1 cellular context compared by ENCODE assay signal in the genomic region with DNA sequence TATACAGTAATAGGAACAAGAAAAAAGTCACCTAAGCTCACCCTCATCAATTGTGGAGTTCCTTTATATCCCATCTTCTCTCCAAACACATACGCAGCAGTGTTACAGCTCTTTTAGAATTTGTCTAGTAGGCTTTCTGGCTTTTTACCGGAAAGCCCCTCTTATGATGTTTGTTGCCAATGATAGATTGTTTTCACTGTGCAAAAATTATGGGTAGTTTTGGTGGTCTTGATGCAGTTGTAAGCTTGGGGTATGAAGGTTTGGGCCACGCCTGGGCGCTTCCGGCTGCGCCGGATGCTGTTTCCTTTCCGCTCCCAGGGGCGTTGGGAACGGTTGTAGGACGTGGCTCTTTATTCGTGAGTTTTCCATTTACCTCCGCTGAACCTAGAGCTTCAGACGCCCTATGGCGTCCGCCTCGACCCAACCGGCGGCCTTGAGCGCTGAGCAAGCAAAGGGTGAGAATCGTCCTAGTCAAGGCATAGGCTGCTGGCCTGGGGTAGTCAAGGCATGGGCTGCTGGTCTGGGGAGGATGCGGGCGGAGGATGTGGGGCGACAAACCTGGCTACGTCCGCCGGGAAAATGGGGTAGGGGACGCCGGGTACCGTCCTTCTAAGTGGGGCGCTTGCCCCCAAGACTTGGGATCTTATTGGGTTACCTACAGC.
TF ChIP-seq lines count a peak whose summit lies in the region.

Gene C12orf57 (plus strand): TSS at position 304 of the 662 bp plus-strand sequence. CDS start 100 bp downstream, at position 404.
Gene RNU7-1 (plus strand): TSS at position 98 of the 662 bp plus-strand sequence.

TF ChIP-seq in HepG2, 621 proteins besides CTCF, POLR2A, EP300 and RAD21 (continued from another document and continues in another):
- no peak for TF ChIP-seq ZNF687 (CRISPR knock-in tag; IDR thresholded peaks at IDR 0.05)
- 0 out of 2 replicates have a peak, but pooled peaks have one; percentile 38 for TF ChIP-seq ZNF260 (CRISPR knock-in tag; IDR thresholded peaks at IDR 0.05; ENCODE audit: borderline replicate concordance, low read depth)
- peak; percentile 69; the same call in 1 of the 2 replicates for TF ChIP-seq HOXA5 (CRISPR knock-in tag; IDR thresholded peaks at IDR 0.05)
- no peak for TF ChIP-seq TCF7L2 (IDR thresholded peaks at IDR 0.05; ENCODE audit: low read depth, low read length)
- no peak for TF ChIP-seq ZNF292 (CRISPR knock-in tag; IDR thresholded peaks at IDR 0.05; ENCODE audit: borderline replicate concordance, low read depth)
- TF ChIP-seq ZFP36L1 (CRISPR knock-in tag; IDR thresholded peaks at IDR 0.05) = peak; percentile 76; the same call in 1 of the 2 replicates
- peak; percentile 94 for TF ChIP-seq KAT8 (CRISPR knock-in tag; IDR thresholded peaks at IDR 0.05)
- TF ChIP-seq GZF1 (CRISPR knock-in tag; IDR thresholded peaks at IDR 0.05) = no peak
- TF ChIP-seq ZMYM2 (CRISPR knock-in tag; IDR thresholded peaks at IDR 0.05) = no peak
- peak; percentile 97 for TF ChIP-seq ZNF792 (CRISPR knock-in tag; IDR thresholded peaks at IDR 0.05)
- TF ChIP-seq GFI1 (CRISPR knock-in tag; IDR thresholded peaks at IDR 0.05; ENCODE audit: borderline replicate concordance) = 0 out of 2 replicates have a peak, but pooled peaks have one; percentile 9
- TF ChIP-seq LCORL (IDR thresholded peaks at IDR 0.05) = peak; percentile 32; the same call in 1 of the 2 replicates
- TF ChIP-seq LCORL (CRISPR knock-in tag; IDR thresholded peaks at IDR 0.05) = 0 out of 2 replicates have a peak, but pooled peaks have one; percentile 28
- TF ChIP-seq MBD4 (IDR thresholded peaks at IDR 0.05; ENCODE audit: borderline replicate concordance, low read length) = peak; percentile 62; the same call in 1 of the 2 replicates
- TF ChIP-seq NFYC (CRISPR knock-in tag; IDR thresholded peaks at IDR 0.05) = peak; percentile 60
- TF ChIP-seq ZNF496 (CRISPR knock-in tag; IDR thresholded peaks at IDR 0.05; ENCODE audit: insufficient replicate concordance) = no peak
- peak; percentile 79; the same call in 1 of the 2 replicates for TF ChIP-seq HDAC2 (CRISPR knock-in tag; IDR thresholded peaks at IDR 0.05)
- TF ChIP-seq ZNF83 (CRISPR knock-in tag; IDR thresholded peaks at IDR 0.05; ENCODE audit: borderline replicate concordance) = no peak
- TF ChIP-seq ASH2L (IDR thresholded peaks at IDR 0.05; ENCODE audit: insufficient read length, low read depth, low read length) = no peak
- TF ChIP-seq PAXIP1 (CRISPR knock-in tag; conservative IDR thresholded peaks at IDR 0.05) = peak; percentile 62
- TF ChIP-seq ZNF446 (CRISPR knock-in tag; IDR thresholded peaks at IDR 0.05) = no peak
- no peak for TF ChIP-seq ZNF879 (CRISPR knock-in tag; IDR thresholded peaks at IDR 0.05)
- TF ChIP-seq KMT2A (CRISPR knock-in tag; IDR thresholded peaks at IDR 0.05) = peak; percentile 84; the same call in 1 of the 2 replicates
- peak; percentile 82 for TF ChIP-seq TFE3 (CRISPR knock-in tag; IDR thresholded peaks at IDR 0.05)
- peak; percentile 29; the same call in 1 of the 2 replicates for TF ChIP-seq ZNF800 (CRISPR knock-in tag; IDR thresholded peaks at IDR 0.05)
- TF ChIP-seq, protein P1, sequence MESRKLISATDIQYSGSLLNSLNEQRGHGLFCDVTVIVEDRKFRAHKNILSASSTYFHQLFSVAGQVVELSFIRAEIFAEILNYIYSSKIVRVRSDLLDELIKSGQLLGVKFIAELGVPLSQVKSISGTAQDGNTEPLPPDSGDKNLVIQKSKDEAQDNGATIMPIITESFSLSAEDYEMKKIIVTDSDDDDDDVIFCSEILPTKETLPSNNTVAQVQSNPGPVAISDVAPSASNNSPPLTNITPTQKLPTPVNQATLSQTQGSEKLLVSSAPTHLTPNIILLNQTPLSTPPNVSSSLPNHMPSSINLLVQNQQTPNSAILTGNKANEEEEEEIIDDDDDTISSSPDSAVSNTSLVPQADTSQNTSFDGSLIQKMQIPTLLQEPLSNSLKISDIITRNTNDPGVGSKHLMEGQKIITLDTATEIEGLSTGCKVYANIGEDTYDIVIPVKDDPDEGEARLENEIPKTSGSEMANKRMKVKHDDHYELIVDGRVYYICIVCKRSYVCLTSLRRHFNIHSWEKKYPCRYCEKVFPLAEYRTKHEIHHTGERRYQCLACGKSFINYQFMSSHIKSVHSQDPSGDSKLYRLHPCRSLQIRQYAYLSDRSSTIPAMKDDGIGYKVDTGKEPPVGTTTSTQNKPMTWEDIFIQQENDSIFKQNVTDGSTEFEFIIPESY (CRISPR knock-in tag; IDR thresholded peaks at IDR 0.05) = peak; percentile 50; the same call in 1 of the 2 replicates
- TF ChIP-seq RFX5 (IDR thresholded peaks at IDR 0.05; ENCODE audit: low read depth, low read length) = no peak
- 0 out of 2 replicates have a peak, but pooled peaks have one; percentile 59 for TF ChIP-seq PAF1 (CRISPR knock-in tag; IDR thresholded peaks at IDR 0.05)
- no peak for TF ChIP-seq EEA1 (CRISPR knock-in tag; IDR thresholded peaks at IDR 0.05; ENCODE audit: borderline replicate concordance)
- TF ChIP-seq ZC3H4 (CRISPR knock-in tag; IDR thresholded peaks at IDR 0.05; ENCODE audit: borderline replicate concordance) = peak; percentile 98
- peak; percentile 29; the same call in 1 of the 2 replicates for TF ChIP-seq ATRX (CRISPR knock-in tag; IDR thresholded peaks at IDR 0.05; ENCODE audit: borderline replicate concordance)
- no peak for TF ChIP-seq ZFAT (CRISPR knock-in tag; conservative IDR thresholded peaks at IDR 0.05)
- no peak for TF ChIP-seq DNMT3B (CRISPR knock-in tag; conservative IDR thresholded peaks at IDR 0.05)
- TF ChIP-seq ESRRA (CRISPR knock-in tag; IDR thresholded peaks at IDR 0.05; ENCODE audit: low read depth) = peak; percentile 66; the same call in 1 of the 2 replicates
- peak; percentile 84 for TF ChIP-seq CCDC6 (CRISPR knock-in tag; IDR thresholded peaks at IDR 0.05)
- no peak; the same call in 1 of the 2 replicates for TF ChIP-seq ZFX (CRISPR knock-in tag; IDR thresholded peaks at IDR 0.05; ENCODE audit: low read depth)
- TF ChIP-seq ZNF180 (CRISPR knock-in tag; IDR thresholded peaks at IDR 0.05; ENCODE audit: borderline replicate concordance, low read depth) = peak; percentile 89; the same call in 1 of the 2 replicates
- TF ChIP-seq POLR2AphosphoS2 (IDR thresholded peaks at IDR 0.05; ENCODE audit: low read depth, low read length) = peak; percentile 99
- TF ChIP-seq LRRFIP1 (CRISPR knock-in tag; conservative IDR thresholded peaks at IDR 0.05) = 0 out of 2 replicates have a peak, but pooled peaks have one; percentile 0
- TF ChIP-seq ZNF326 (CRISPR knock-in tag; IDR thresholded peaks at IDR 0.05; ENCODE audit: borderline replicate concordance) = no peak
- TF ChIP-seq ZSCAN29 (CRISPR knock-in tag; conservative IDR thresholded peaks at IDR 0.05) = 0 out of 2 replicates have a peak, but pooled peaks have one; percentile 19
- TF ChIP-seq, protein P2, sequence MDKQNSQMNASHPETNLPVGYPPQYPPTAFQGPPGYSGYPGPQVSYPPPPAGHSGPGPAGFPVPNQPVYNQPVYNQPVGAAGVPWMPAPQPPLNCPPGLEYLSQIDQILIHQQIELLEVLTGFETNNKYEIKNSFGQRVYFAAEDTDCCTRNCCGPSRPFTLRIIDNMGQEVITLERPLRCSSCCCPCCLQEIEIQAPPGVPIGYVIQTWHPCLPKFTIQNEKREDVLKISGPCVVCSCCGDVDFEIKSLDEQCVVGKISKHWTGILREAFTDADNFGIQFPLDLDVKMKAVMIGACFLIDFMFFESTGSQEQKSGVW (CRISPR knock-in tag; IDR thresholded peaks at IDR 0.05; ENCODE audit: borderline replicate concordance) = no peak
- TF ChIP-seq MXI1 (IDR thresholded peaks at IDR 0.05; ENCODE audit: borderline replicate concordance, low read depth, low read length) = peak; percentile 40; the same call in 1 of the 3 replicates
- TF ChIP-seq ZNF781 (CRISPR knock-in tag; IDR thresholded peaks at IDR 0.05; ENCODE audit: borderline replicate concordance, not compliant biosample characterization) = peak; percentile 70
- TF ChIP-seq ZSCAN31 (CRISPR knock-in tag; IDR thresholded peaks at IDR 0.05; ENCODE audit: low read depth) = peak; percentile 36; the same call in 1 of the 2 replicates
